14 cellular contexts compared by ENCODE assay signal in genomic region chr16:70495425-70496182, GRCh38.
"Had no signal": no experiment of that assay in that cellular context is flagged by ENCODE, and none has a peak within 500 bp of the region (broad histone marks: within the 10 kb centered on the region; RNA-seq: fewer than 3 reads in every experiment).

No MANE protein-coding gene starts in this region.

- H3K27ac ChIP-seq: foreskin keratinocyte, psoas muscle, right lobe of liver, spleen, thoracic aorta had no signal

- H3K4me1 ChIP-seq: psoas muscle, right lobe of liver, spleen had no signal

- H3K27me3 ChIP-seq: foreskin keratinocyte, right lobe of liver, spleen had no signal

- DNase-seq: activated CD4-positive, alpha-beta T cell treated with anti-CD3 and anti-CD28 coated beads, Interleukin-2, amount 10 ng/mL, durations not matched to agents 7 days and 5 days; activated CD4-positive, CD25-positive, alpha-beta regulatory T cell; activated CD8-positive, alpha-beta memory T cell treated with anti-CD3 and anti-CD28 coated beads for 24 hours; aorta; effector memory CD4-positive, alpha-beta T cell; foreskin keratinocyte; kidney glomerular epithelial cell; mesendoderm; nephron progenitor cell; occipital lobe; psoas muscle; right lobe of liver; spleen had no signal

- ATAC-seq: foreskin keratinocyte, right lobe of liver had no signal

- H3K9me3 ChIP-seq: psoas muscle, right lobe of liver, spleen, thoracic aorta had no signal

- H3K4me3 ChIP-seq: psoas muscle, right lobe of liver, spleen, thoracic aorta had no signal
